Comparison of ENCODE assay signal across 2 cellular contexts in the genomic region with DNA sequence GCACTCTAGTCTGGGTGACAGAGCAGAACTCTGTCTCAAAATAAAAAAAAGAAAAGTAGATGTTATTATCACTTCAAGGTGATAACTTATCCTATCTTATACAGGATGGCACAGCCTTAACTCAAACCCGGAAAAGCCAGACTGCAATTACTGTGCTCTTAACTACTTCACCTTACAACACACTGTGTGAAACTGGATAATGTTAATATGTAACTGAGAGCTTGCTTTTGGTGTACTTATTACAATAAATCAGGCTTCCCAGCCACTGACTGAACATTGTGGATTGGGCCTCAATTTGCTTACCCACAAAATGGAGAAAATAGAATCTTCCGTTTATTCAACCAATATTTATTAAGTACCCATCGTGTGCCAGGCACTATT.
TF ChIP-seq lines count a peak whose summit lies in the region.

No MANE protein-coding gene starts in this region.

TF ChIP-seq in SK-N-SH, 30 proteins besides CTCF, POLR2A, EP300 and RAD21:
- TF ChIP-seq, protein P1, sequence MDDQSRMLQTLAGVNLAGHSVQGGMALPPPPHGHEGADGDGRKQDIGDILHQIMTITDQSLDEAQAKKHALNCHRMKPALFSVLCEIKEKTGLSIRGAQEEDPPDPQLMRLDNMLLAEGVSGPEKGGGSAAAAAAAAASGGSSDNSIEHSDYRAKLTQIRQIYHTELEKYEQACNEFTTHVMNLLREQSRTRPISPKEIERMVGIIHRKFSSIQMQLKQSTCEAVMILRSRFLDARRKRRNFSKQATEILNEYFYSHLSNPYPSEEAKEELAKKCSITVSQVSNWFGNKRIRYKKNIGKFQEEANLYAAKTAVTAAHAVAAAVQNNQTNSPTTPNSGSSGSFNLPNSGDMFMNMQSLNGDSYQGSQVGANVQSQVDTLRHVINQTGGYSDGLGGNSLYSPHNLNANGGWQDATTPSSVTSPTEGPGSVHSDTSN (IDR thresholded peaks at IDR 0.05), result no peak
- TF ChIP-seq, protein P2, sequence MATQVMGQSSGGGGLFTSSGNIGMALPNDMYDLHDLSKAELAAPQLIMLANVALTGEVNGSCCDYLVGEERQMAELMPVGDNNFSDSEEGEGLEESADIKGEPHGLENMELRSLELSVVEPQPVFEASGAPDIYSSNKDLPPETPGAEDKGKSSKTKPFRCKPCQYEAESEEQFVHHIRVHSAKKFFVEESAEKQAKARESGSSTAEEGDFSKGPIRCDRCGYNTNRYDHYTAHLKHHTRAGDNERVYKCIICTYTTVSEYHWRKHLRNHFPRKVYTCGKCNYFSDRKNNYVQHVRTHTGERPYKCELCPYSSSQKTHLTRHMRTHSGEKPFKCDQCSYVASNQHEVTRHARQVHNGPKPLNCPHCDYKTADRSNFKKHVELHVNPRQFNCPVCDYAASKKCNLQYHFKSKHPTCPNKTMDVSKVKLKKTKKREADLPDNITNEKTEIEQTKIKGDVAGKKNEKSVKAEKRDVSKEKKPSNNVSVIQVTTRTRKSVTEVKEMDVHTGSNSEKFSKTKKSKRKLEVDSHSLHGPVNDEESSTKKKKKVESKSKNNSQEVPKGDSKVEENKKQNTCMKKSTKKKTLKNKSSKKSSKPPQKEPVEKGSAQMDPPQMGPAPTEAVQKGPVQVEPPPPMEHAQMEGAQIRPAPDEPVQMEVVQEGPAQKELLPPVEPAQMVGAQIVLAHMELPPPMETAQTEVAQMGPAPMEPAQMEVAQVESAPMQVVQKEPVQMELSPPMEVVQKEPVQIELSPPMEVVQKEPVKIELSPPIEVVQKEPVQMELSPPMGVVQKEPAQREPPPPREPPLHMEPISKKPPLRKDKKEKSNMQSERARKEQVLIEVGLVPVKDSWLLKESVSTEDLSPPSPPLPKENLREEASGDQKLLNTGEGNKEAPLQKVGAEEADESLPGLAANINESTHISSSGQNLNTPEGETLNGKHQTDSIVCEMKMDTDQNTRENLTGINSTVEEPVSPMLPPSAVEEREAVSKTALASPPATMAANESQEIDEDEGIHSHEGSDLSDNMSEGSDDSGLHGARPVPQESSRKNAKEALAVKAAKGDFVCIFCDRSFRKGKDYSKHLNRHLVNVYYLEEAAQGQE (IDR thresholded peaks at IDR 0.05; ENCODE audit: low read depth, low read length), result no peak

TF ChIP-seq in SK-N-SH treated with all-trans-retinoic acid at 6 μM for 48 hours, 23 proteins besides CTCF, POLR2A, EP300 and RAD21:
- TF ChIP-seq, protein P3, sequence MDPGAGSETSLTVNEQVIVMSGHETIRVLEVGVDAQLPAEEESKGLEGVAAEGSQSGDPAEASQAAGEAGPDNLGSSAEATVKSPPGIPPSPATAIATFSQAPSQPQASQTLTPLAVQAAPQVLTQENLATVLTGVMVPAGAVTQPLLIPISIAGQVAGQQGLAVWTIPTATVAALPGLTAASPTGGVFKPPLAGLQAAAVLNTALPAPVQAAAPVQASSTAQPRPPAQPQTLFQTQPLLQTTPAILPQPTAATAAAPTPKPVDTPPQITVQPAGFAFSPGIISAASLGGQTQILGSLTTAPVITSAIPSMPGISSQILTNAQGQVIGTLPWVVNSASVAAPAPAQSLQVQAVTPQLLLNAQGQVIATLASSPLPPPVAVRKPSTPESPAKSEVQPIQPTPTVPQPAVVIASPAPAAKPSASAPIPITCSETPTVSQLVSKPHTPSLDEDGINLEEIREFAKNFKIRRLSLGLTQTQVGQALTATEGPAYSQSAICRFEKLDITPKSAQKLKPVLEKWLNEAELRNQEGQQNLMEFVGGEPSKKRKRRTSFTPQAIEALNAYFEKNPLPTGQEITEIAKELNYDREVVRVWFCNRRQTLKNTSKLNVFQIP (CRISPR knock-in tag; IDR thresholded peaks at IDR 0.05; ENCODE audit: borderline replicate concordance, low read depth), result no peak
- TF ChIP-seq PPARA (CRISPR knock-in tag; IDR thresholded peaks at IDR 0.05; ENCODE audit: borderline replicate concordance) (no peak), ZFP30 (CRISPR knock-in tag; IDR thresholded peaks at IDR 0.05) (no peak), ZNF565 (CRISPR knock-in tag; conservative IDR thresholded peaks at IDR 0.05; ENCODE audit: low read depth) (no peak), ARNTL (CRISPR knock-in tag; IDR thresholded peaks at IDR 0.05; ENCODE audit: borderline replicate concordance, low read depth) (no peak), ZNF70 (CRISPR knock-in tag; IDR thresholded peaks at IDR 0.05) (no peak), TOX (CRISPR knock-in tag; IDR thresholded peaks at IDR 0.05; ENCODE audit: borderline replicate concordance) (no peak), ESRRG (CRISPR knock-in tag; IDR thresholded peaks at IDR 0.05) (no peak), ZFP3 (CRISPR knock-in tag; IDR thresholded peaks at IDR 0.05) (no peak), BACH2 (CRISPR knock-in tag; IDR thresholded peaks at IDR 0.05; ENCODE audit: borderline replicate concordance) (no peak), TCF4 (CRISPR knock-in tag; IDR thresholded peaks at IDR 0.05; ENCODE audit: borderline replicate concordance) (no peak), SNAI2 (CRISPR knock-in tag; IDR thresholded peaks at IDR 0.05) (no peak), RARB (CRISPR knock-in tag; IDR thresholded peaks at IDR 0.05) (no peak)
- TF ChIP-seq, protein P4, sequence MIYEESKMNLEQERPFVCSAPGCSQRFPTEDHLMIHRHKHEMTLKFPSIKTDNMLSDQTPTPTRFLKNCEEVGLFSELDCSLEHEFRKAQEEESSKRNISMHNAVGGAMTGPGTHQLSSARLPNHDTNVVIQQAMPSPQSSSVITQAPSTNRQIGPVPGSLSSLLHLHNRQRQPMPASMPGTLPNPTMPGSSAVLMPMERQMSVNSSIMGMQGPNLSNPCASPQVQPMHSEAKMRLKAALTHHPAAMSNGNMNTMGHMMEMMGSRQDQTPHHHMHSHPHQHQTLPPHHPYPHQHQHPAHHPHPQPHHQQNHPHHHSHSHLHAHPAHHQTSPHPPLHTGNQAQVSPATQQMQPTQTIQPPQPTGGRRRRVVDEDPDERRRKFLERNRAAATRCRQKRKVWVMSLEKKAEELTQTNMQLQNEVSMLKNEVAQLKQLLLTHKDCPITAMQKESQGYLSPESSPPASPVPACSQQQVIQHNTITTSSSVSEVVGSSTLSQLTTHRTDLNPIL (CRISPR knock-in tag; IDR thresholded peaks at IDR 0.05; ENCODE audit: low read depth), result no peak
- TF ChIP-seq, protein P5, sequence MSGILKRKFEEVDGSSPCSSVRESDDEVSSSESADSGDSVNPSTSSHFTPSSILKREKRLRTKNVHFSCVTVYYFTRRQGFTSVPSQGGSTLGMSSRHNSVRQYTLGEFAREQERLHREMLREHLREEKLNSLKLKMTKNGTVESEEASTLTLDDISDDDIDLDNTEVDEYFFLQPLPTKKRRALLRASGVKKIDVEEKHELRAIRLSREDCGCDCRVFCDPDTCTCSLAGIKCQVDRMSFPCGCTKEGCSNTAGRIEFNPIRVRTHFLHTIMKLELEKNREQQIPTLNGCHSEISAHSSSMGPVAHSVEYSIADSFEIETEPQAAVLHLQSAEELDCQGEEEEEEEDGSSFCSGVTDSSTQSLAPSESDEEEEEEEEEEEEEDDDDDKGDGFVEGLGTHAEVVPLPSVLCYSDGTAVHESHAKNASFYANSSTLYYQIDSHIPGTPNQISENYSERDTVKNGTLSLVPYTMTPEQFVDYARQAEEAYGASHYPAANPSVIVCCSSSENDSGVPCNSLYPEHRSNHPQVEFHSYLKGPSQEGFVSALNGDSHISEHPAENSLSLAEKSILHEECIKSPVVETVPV (CRISPR knock-in tag; IDR thresholded peaks at IDR 0.05), result no peak
- TF ChIP-seq, protein P6, sequence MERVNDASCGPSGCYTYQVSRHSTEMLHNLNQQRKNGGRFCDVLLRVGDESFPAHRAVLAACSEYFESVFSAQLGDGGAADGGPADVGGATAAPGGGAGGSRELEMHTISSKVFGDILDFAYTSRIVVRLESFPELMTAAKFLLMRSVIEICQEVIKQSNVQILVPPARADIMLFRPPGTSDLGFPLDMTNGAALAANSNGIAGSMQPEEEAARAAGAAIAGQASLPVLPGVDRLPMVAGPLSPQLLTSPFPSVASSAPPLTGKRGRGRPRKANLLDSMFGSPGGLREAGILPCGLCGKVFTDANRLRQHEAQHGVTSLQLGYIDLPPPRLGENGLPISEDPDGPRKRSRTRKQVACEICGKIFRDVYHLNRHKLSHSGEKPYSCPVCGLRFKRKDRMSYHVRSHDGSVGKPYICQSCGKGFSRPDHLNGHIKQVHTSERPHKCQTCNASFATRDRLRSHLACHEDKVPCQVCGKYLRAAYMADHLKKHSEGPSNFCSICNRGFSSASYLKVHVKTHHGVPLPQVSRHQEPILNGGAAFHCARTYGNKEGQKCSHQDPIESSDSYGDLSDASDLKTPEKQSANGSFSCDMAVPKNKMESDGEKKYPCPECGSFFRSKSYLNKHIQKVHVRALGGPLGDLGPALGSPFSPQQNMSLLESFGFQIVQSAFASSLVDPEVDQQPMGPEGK (CRISPR knock-in tag; IDR thresholded peaks at IDR 0.05; ENCODE audit: borderline replicate concordance), result no peak
- TF ChIP-seq, protein P7, sequence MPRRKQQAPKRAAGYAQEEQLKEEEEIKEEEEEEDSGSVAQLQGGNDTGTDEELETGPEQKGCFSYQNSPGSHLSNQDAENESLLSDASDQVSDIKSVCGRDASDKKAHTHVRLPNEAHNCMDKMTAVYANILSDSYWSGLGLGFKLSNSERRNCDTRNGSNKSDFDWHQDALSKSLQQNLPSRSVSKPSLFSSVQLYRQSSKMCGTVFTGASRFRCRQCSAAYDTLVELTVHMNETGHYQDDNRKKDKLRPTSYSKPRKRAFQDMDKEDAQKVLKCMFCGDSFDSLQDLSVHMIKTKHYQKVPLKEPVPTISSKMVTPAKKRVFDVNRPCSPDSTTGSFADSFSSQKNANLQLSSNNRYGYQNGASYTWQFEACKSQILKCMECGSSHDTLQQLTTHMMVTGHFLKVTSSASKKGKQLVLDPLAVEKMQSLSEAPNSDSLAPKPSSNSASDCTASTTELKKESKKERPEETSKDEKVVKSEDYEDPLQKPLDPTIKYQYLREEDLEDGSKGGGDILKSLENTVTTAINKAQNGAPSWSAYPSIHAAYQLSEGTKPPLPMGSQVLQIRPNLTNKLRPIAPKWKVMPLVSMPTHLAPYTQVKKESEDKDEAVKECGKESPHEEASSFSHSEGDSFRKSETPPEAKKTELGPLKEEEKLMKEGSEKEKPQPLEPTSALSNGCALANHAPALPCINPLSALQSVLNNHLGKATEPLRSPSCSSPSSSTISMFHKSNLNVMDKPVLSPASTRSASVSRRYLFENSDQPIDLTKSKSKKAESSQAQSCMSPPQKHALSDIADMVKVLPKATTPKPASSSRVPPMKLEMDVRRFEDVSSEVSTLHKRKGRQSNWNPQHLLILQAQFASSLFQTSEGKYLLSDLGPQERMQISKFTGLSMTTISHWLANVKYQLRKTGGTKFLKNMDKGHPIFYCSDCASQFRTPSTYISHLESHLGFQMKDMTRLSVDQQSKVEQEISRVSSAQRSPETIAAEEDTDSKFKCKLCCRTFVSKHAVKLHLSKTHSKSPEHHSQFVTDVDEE (CRISPR knock-in tag; IDR thresholded peaks at IDR 0.05), result no peak
